Comparison of ENCODE assay signal across 1 cellular context in the genomic region with DNA sequence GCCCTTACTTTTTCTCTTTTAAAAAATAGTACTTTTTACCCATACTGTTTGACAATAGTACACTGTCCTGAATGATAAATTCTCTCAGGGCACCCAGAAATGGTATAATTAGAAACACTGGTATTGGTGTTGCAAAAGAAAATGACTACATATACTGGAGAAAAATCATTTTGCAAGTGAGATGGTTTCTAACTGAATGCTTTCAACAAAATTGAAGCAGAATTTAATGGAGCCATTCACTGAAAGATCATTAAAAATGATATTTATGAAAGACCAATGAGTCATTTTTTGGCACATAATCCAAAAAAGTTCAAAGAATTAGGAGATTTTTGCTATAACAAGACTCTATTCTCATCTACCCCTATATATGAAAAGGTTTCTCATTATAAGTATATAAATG.
TF ChIP-seq lines count a peak whose summit lies in the region.

No MANE protein-coding gene starts in this region.

TF ChIP-seq in SK-N-SH treated with all-trans-retinoic acid at 6 μM for 48 hours, 23 proteins besides CTCF, POLR2A, EP300 and RAD21 (continued from another document):
- TF ChIP-seq, protein P1, sequence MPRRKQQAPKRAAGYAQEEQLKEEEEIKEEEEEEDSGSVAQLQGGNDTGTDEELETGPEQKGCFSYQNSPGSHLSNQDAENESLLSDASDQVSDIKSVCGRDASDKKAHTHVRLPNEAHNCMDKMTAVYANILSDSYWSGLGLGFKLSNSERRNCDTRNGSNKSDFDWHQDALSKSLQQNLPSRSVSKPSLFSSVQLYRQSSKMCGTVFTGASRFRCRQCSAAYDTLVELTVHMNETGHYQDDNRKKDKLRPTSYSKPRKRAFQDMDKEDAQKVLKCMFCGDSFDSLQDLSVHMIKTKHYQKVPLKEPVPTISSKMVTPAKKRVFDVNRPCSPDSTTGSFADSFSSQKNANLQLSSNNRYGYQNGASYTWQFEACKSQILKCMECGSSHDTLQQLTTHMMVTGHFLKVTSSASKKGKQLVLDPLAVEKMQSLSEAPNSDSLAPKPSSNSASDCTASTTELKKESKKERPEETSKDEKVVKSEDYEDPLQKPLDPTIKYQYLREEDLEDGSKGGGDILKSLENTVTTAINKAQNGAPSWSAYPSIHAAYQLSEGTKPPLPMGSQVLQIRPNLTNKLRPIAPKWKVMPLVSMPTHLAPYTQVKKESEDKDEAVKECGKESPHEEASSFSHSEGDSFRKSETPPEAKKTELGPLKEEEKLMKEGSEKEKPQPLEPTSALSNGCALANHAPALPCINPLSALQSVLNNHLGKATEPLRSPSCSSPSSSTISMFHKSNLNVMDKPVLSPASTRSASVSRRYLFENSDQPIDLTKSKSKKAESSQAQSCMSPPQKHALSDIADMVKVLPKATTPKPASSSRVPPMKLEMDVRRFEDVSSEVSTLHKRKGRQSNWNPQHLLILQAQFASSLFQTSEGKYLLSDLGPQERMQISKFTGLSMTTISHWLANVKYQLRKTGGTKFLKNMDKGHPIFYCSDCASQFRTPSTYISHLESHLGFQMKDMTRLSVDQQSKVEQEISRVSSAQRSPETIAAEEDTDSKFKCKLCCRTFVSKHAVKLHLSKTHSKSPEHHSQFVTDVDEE (CRISPR knock-in tag; IDR thresholded peaks at IDR 0.05) = no peak
- TF ChIP-seq PATZ1 (CRISPR knock-in tag; IDR thresholded peaks at IDR 0.05; ENCODE audit: borderline replicate concordance) (no peak), PPARA (CRISPR knock-in tag; IDR thresholded peaks at IDR 0.05; ENCODE audit: borderline replicate concordance) (no peak), ZC3H10 (CRISPR knock-in tag; IDR thresholded peaks at IDR 0.05) (no peak), ZFP30 (CRISPR knock-in tag; IDR thresholded peaks at IDR 0.05) (no peak), SNAI2 (CRISPR knock-in tag; IDR thresholded peaks at IDR 0.05) (no peak), RARB (CRISPR knock-in tag; IDR thresholded peaks at IDR 0.05) (no peak), CSRNP3 (CRISPR knock-in tag; IDR thresholded peaks at IDR 0.05) (no peak), ISL1 (CRISPR knock-in tag; IDR thresholded peaks at IDR 0.05) (no peak), BACH2 (CRISPR knock-in tag; IDR thresholded peaks at IDR 0.05; ENCODE audit: borderline replicate concordance) (no peak), ZNF70 (CRISPR knock-in tag; IDR thresholded peaks at IDR 0.05) (no peak)
